In genomic region chr11:2533642-2534115, GRCh38 we compare ENCODE assay signal across 9 cellular contexts.
DNase-seq lines count a peak whose midpoint lies in the region; ATAC-seq, FAIRE-seq and TF ChIP-seq lines count a peak whose summit lies in the region.
"Had no signal": no experiment of that assay in that cellular context is flagged by ENCODE, and none has a peak within 500 bp of the region (broad histone marks: within the 10 kb centered on the region; RNA-seq: fewer than 3 reads in every experiment).

No MANE protein-coding gene starts in this region.

- no peak for FAIRE-seq in H54 (lab: Jason Lieb, UNC)

- H3K4me1 ChIP-seq in mucosa of rectum (ENCODE audit: control insufficient read depth in 2 of 2, insufficient read depth in 2 of 2, low read length in 2 of 2) (peaks cover 5 to 12% of the 10 kb centered on the region in 2 donors), uterus (peaks cover 0 to 11% of the 10 kb centered on the region in 2 donors)

- peak; percentile 55 for DNase-seq in AG04449 (ENCODE audit: low read depth, low spot score)
- peak; percentile 96 for DNase-seq in H54 (ENCODE audit: insufficient read length, low spot score)
- peak; percentile 73 for DNase-seq in SKM-1 (lab: John Stamatoyannopoulos, UW; ENCODE audit: unreplicated experiment)
- DNase-seq in epidermal melanocyte (ENCODE audit: insufficient read length, low spot score), result peak; percentile 96
- DNase-seq in uterus, result peak; percentile 84 to 88
- no peak for DNase-seq in NCI-H187 (lab: John Stamatoyannopoulos, UW)

- peak overlapping the region; percentile 23 for H3K4me3 ChIP-seq in AG04449 (ENCODE audit: low read depth, low read length)
- peak overlapping the region in 1 of 2 donors; percentile 33 for H3K4me3 ChIP-seq in mucosa of rectum (ENCODE audit: low read length in 2 of 2)
- H3K4me3 ChIP-seq in uterus, result no peak overlapping the region

- H3K9me3 ChIP-seq in mucosa of rectum (ENCODE audit: control insufficient read depth in 2 of 2, low read length in 2 of 2) (no peaks in the 10 kb centered on the region), uterus (no peaks in the 10 kb centered on the region)

- H3K36me3 ChIP-seq in mucosa of rectum (ENCODE audit: control insufficient read depth in 2 of 2, insufficient read depth in 2 of 2, low read length in 2 of 2) (peaks cover 0 to 7% of the 10 kb centered on the region in 2 donors), uterus (no peaks in the 10 kb centered on the region)

- H3K27ac ChIP-seq in mucosa of rectum (ENCODE audit: low read depth in 2 of 2, low read length in 2 of 2), result peak overlapping the region; percentile 4 to 20
- H3K27ac ChIP-seq in uterus, result peak overlapping the region; percentile 69 to 84

- H3K27me3 ChIP-seq in mucosa of rectum (ENCODE audit: control insufficient read depth in 2 of 2, insufficient read depth in 2 of 2, low read length in 2 of 2) (no peaks in the 10 kb centered on the region), uterus (no peaks in the 10 kb centered on the region)
- H3K27me3 ChIP-seq: dorsolateral prefrontal cortex had no signal

- intact Hi-C loops in uterus (cut with DNase I; ENCODE audit: low total_unique reads), result loop anchor here (2.0 kb wide), 1 partner anchor 357 kb away; no protein-coding TSS in a partner anchor

- CTCF ChIA-PET in AG04449 (lab: Yijun Ruan, JAX), result interaction anchor here (0.6 to 17.8 kb wide), 48 partner anchors 9 to 884 kb away, joined by 3 to 1022 read pairs (median 4); partner anchors contain the start of genes CDKN1C and PHLDA2

- no peak overlapping the region for H3K9ac ChIP-seq in mucosa of rectum (ENCODE audit: low read depth in 1 of 2, low read length in 2 of 2)

- no peak for TF ChIP-seq CTCF in AG04449 (IDR thresholded peaks at IDR 0.05; ENCODE audit: insufficient read depth, low read length, missing control alignments)
- TF ChIP-seq CTCF in uterus (IDR thresholded peaks at IDR 0.05), result no peak

- ATAC-seq in HG03095 (IDR thresholded peaks at IDR 0.05; ENCODE audit: unreplicated experiment), result no peak

- TF ChIP-seq POLR2A in H54 (IDR thresholded peaks at IDR 0.05; ENCODE audit: low read depth, low read length) (no peak), uterus (IDR thresholded peaks at IDR 0.05) (no peak)

- POLR2A ChIA-PET in AG04449 (lab: Yijun Ruan, JAX), result interaction anchor here (0.5 to 2.1 kb wide), 4 partner anchors 133 to 877 kb away, joined by 3 to 9 read pairs (median 4); partner anchors contain the start of genes CDKN1C and TSSC4

Comparison
In these comparisons a context has a peak if more than half of its experiments do, and no peak if none do; other contexts are left out.
1. DNase-seq: peak in AG04449 (single experiment), H54 (single experiment), SKM-1 (single experiment), epidermal melanocyte (single experiment) and uterus (2 of 2); none in NCI-H187 (0 of 2).